ENCODE assay signal across 27 cellular contexts in genomic region chr9:118236625-118237024, GRCh38.
"Had no signal": no experiment of that assay in that cellular context is flagged by ENCODE, and none has a peak within 500 bp of the region (broad histone marks: within the 10 kb centered on the region; RNA-seq: fewer than 3 reads in every experiment).

No MANE protein-coding gene starts in this region.

- H3K27ac Mint-ChIP-seq: T-cell, T-helper 17 cell had no signal

- H3K4me3 Mint-ChIP-seq: T-cell, T-helper 17 cell had no signal

- ATAC-seq: Panc1, Right ventricle myocardium inferior, SK-N-SH treated with all-trans-retinoic acid at 6 μM for 48 hours, T-cell, T-helper 17 cell had no signal

- DNase-seq: Kasumi-1, KG1, MM.1S, MV-4-11, NCI-H1092, NCI-H1105, NCI-H1417 treated with DMSO at 0.1 percent for 48 hours, NCI-H1436 treated with DMSO at 0.1 percent for 48 hours, NCI-H1694, NCI-H187, NCI-H1930, NCI-H2029 treated with DMSO at 0.1 percent for 48 hours, NCI-H2081 treated with DMSO at 0.1 percent for 48 hours, NCI-H2107, NCI-H226, NCI-H446 treated with DMSO at 0.1 percent for 48 hours, NCI-H510A, NCI-H526, NCI-H774, PC-9, SHP77, SIG-M5, T-cell, T-helper 17 cell had no signal

- H3K36me3 Mint-ChIP-seq: T-cell had no signal

- H3K27me3 Mint-ChIP-seq: T-cell, T-helper 17 cell had no signal

- H3K4me1 Mint-ChIP-seq: T-cell, T-helper 17 cell had no signal
